ENCODE assay signal across 17 cellular contexts in genomic region chr17:64058547-64059115, GRCh38. TPM values are rescaled to one million over a fixed set of nuclear protein-coding genes. Genes with fewer than 3 reads are reported as not detected.
A peak's percentile ranks its signal among the peaks of the same experiment; 100 is the strongest.
DNase-seq lines count a peak whose midpoint lies in the region; ATAC-seq and TF ChIP-seq lines count a peak whose summit lies in the region.
"Had no signal": no experiment of that assay in that cellular context is flagged by ENCODE, and none has a peak within 500 bp of the region (broad histone marks: within the 10 kb centered on the region; RNA-seq: fewer than 3 reads in every experiment).

No MANE protein-coding gene starts in this region.

- no peaks in the 10 kb centered on the region for H3F3A ChIP-seq in GM23338 (replicated peaks; ENCODE audit: low read depth)

- H3K27me3 ChIP-seq in body of pancreas: no peaks in the 10 kb centered on the region
- H3K27me3 ChIP-seq in mesendoderm (ENCODE audit: insufficient read depth, low read length, poor library complexity): no peaks in the 10 kb centered on the region
- H3K27me3 ChIP-seq in GM23338 (ENCODE audit: insufficient read depth): no peaks in the 10 kb centered on the region
- H3K27me3 ChIP-seq: vagina had no signal

- no peak for TF ChIP-seq POLR2A in body of pancreas (IDR thresholded peaks at IDR 0.05)

- no peak overlapping the region for H3K4me3 ChIP-seq in body of pancreas
- H3K4me3 ChIP-seq in mesendoderm (ENCODE audit: low read length): no peak overlapping the region
- no peak overlapping the region for H3K4me3 ChIP-seq in GM23338
- H3K4me3 ChIP-seq: skin epidermis, vagina had no signal

- H3K4me2 ChIP-seq in mesendoderm (ENCODE audit: low read length): no peak overlapping the region
- no peak overlapping the region for H3K4me2 ChIP-seq in GM23338

- no peak overlapping the region for H2AFZ ChIP-seq in GM23338

- peaks cover 0 to 5% of the 10 kb centered on the region in 2 donors for H3K9me3 Mint-ChIP-seq in activated naive CD4-positive, alpha-beta T cell treated with anti-CD3 and anti-CD28 coated beads, Interleukin-2, amount 50 U/mL, for 72 hours
- H3K9me3 Mint-ChIP-seq in progenitor cell of endocrine pancreas (ENCODE audit: low read depth) (no peaks in the 10 kb centered on the region), GM23338 (no peaks in the 10 kb centered on the region; the same call in 2 of the 3 replicates)

- H3K23ac ChIP-seq in mesendoderm (ENCODE audit: low read length): no peak overlapping the region

- no peak for ATAC-seq in activated naive CD4-positive, alpha-beta T cell treated with anti-CD3 and anti-CD28 coated beads, Interleukin-2, amount 50 U/mL, for 72 hours
- ATAC-seq in body of pancreas: peak; percentile 66
- no peak for ATAC-seq in GM23338
- no peak for ATAC-seq in HG03025 (IDR thresholded peaks at IDR 0.05; ENCODE audit: low FRiP score, unreplicated experiment)
- ATAC-seq: Right ventricle myocardium inferior had no signal

- no peak overlapping the region for H3K18ac ChIP-seq in mesendoderm (ENCODE audit: low read length)

- H3K9me3 ChIP-seq in body of pancreas: no peaks in the 10 kb centered on the region
- H3K9me3 ChIP-seq: vagina had no signal

- TF ChIP-seq CTCF in body of pancreas (IDR thresholded peaks at IDR 0.05) (no peak), progenitor cell of endocrine pancreas (IDR thresholded peaks at IDR 0.05; ENCODE audit: unreplicated experiment) (no peak), GM23338 (conservative IDR thresholded peaks at IDR 0.05; ENCODE audit: low read depth in 2 of 2) (no peak)

- no peak overlapping the region for H3K56ac ChIP-seq in mesendoderm (ENCODE audit: low read length)

- H3K79me2 ChIP-seq in mesendoderm (ENCODE audit: control insufficient read depth, insufficient read depth, low read length) (no peaks in the 10 kb centered on the region), GM23338 (replicated peaks; ENCODE audit: insufficient read depth) (no peaks in the 10 kb centered on the region)

- no peak overlapping the region for H4K5ac ChIP-seq in mesendoderm (ENCODE audit: low read length)

- peaks cover 11% of the 10 kb centered on the region for H3K4me1 Mint-ChIP-seq in progenitor cell of endocrine pancreas (ENCODE audit: low read depth)
- peaks cover 19% of the 10 kb centered on the region for H3K4me1 Mint-ChIP-seq in GM23338

- peak; percentile 22 for DNase-seq in activated naive CD4-positive, alpha-beta T cell treated with Interleukin-2 at 50 U/mL for 16 hours
- no peak for DNase-seq in activated naive CD4-positive, alpha-beta T cell treated with anti-CD3 and anti-CD28 coated beads, Interleukin-2, amount 50 U/mL, for 72 hours (ENCODE audit: low spot score in 2 of 2)
- DNase-seq in OCI-M1 (lab: John Stamatoyannopoulos, UW): peak; percentile 50
- peak; percentile 85 to 89 (median 88) for DNase-seq in body of pancreas
- DNase-seq in progenitor cell of endocrine pancreas (ENCODE audit: low spot score, unreplicated experiment): no peak
- no peak for DNase-seq in mesendoderm
- DNase-seq in GM23338 (ENCODE audit: low spot score): no peak
- DNase-seq: H7; NCI-H187 treated with DMSO at 0.1 percent for 48 hours; posterior cingulate gyrus; stimulated activated CD4-positive, alpha-beta T cell treated with anti-CD3 and anti-CD28 coated beads, Interleukin-2, amount 100 ng/mL, for 48 hours; substantia nigra had no signal

- H3K4me1 ChIP-seq in body of pancreas (peaks cover 71% of the 10 kb centered on the region), mesendoderm (ENCODE audit: control insufficient read depth, low read depth, low read length) (peaks cover 9% of the 10 kb centered on the region), GM23338 (ENCODE audit: insufficient read depth) (peaks cover 13% of the 10 kb centered on the region)

- H2BK15ac ChIP-seq in mesendoderm (replicated peaks; ENCODE audit: low read depth): no peak overlapping the region

- no peak overlapping the region for H3K4ac ChIP-seq in mesendoderm (ENCODE audit: low read depth, low read length)

- no peak overlapping the region for H2BK120ac ChIP-seq in mesendoderm (ENCODE audit: low read depth, low read length)

- intact Hi-C loops in body of pancreas (cut with DNase I): no loop called here

- H3K27ac Mint-ChIP-seq in activated naive CD4-positive, alpha-beta T cell treated with anti-CD3 and anti-CD28 coated beads, Interleukin-2, amount 50 U/mL, for 72 hours: no peak overlapping the region
- H3K27ac Mint-ChIP-seq in progenitor cell of endocrine pancreas (peak overlapping the region; percentile 79), GM23338 (no peak overlapping the region; the same call in 1 of the 2 replicates)

- H2AK5ac ChIP-seq in mesendoderm (ENCODE audit: low read length): no peak overlapping the region

- 0 out of 2 replicates have a peak, but pooled peaks cover 5% of the 10 kb centered on the region for H3K9me2 ChIP-seq in GM23338 (ENCODE audit: insufficient read depth)

- peaks cover 19 to 24% of the 10 kb centered on the region in 2 donors for H3K36me3 Mint-ChIP-seq in activated naive CD4-positive, alpha-beta T cell treated with anti-CD3 and anti-CD28 coated beads, Interleukin-2, amount 50 U/mL, for 72 hours
- H3K36me3 Mint-ChIP-seq in progenitor cell of endocrine pancreas (ENCODE audit: insufficient read depth) (peaks cover 34% of the 10 kb centered on the region), GM23338 (ENCODE audit: low read depth) (peaks cover 5% of the 10 kb centered on the region; the same call in 2 of the 3 replicates)

- H4K20me1 ChIP-seq in GM23338 (replicated peaks; ENCODE audit: insufficient read depth): no peaks in the 10 kb centered on the region

- H3K27ac ChIP-seq in body of pancreas (peak overlapping the region; percentile 53 to 86 (median 84)), mesendoderm (ENCODE audit: low read depth, low read length) (no peak overlapping the region), GM23338 (ENCODE audit: low read depth) (no peak overlapping the region)
- H3K27ac ChIP-seq: vagina had no signal

- no peaks in the 10 kb centered on the region for H3K27me3 Mint-ChIP-seq in progenitor cell of endocrine pancreas
- H3K27me3 Mint-ChIP-seq in GM23338 (ENCODE audit: insufficient read depth, low read depth, poor library complexity): peaks cover 6% of the 10 kb centered on the region

- H3K4me3 Mint-ChIP-seq in progenitor cell of endocrine pancreas (ENCODE audit: low read depth) (no peak overlapping the region), GM23338 (no peak overlapping the region)

- no peak overlapping the region for H3K9ac ChIP-seq in mesendoderm (ENCODE audit: low read length)

- 41 to 48% methylated on average over 7 of the region's 7 CpGs for WGBS in body of pancreas, 2 donors
- no CpG with 5 or more reads among the region's 7 CpGs for WGBS in mesendoderm (ENCODE audit: extremely low coverage, insufficient coverage, low lambda C conversion rate)

- no peaks in the 10 kb centered on the region for H3K79me1 ChIP-seq in mesendoderm (ENCODE audit: low read length)

- peaks cover 0 to 14% of the 10 kb centered on the region in 2 donors for H3K36me3 ChIP-seq in body of pancreas (replicated peaks in 1 of 2; ENCODE audit: insufficient read depth in 1 of 2, low read depth in 2 of 2)
- H3K36me3 ChIP-seq in mesendoderm (ENCODE audit: control insufficient read depth, insufficient read depth, low read length): no peaks in the 10 kb centered on the region
- no peaks in the 10 kb centered on the region for H3K36me3 ChIP-seq in GM23338 (ENCODE audit: insufficient read depth)

- no peak overlapping the region for H4K8ac ChIP-seq in mesendoderm (ENCODE audit: low read depth, low read length)

- no peak overlapping the region for H2BK5ac ChIP-seq in mesendoderm (ENCODE audit: low read length)

TF ChIP-seq in GM23338, 12 proteins besides CTCF, POLR2A, EP300 and RAD21 (continues in another document):
- TF ChIP-seq NANOG (IDR thresholded peaks at IDR 0.05; ENCODE audit: borderline replicate concordance): no peak
- no peak for TF ChIP-seq EZH2phosphoT487 (IDR thresholded peaks at IDR 0.05; ENCODE audit: unreplicated experiment)
- TF ChIP-seq JUNB (IDR thresholded peaks at IDR 0.05; ENCODE audit: unreplicated experiment): no peak
- TF ChIP-seq, protein P1, sequence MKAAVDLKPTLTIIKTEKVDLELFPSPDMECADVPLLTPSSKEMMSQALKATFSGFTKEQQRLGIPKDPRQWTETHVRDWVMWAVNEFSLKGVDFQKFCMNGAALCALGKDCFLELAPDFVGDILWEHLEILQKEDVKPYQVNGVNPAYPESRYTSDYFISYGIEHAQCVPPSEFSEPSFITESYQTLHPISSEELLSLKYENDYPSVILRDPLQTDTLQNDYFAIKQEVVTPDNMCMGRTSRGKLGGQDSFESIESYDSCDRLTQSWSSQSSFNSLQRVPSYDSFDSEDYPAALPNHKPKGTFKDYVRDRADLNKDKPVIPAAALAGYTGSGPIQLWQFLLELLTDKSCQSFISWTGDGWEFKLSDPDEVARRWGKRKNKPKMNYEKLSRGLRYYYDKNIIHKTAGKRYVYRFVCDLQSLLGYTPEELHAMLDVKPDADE (IDR thresholded peaks at IDR 0.05): no peak
- TF ChIP-seq ZNF331 (CRISPR knock-in tag; IDR thresholded peaks at IDR 0.05; ENCODE audit: low read depth): no peak
- no peak for TF ChIP-seq STAT1 (IDR thresholded peaks at IDR 0.05; ENCODE audit: unreplicated experiment)
- no peak for TF ChIP-seq EZH2 (IDR thresholded peaks at IDR 0.05; ENCODE audit: low read depth, unreplicated experiment)

RNA-seq across cellular contexts. Expression of gene ICAM2, which starts 38.2 kb away (rescaled TPM):
- total RNA-seq in activated naive CD4-positive, alpha-beta T cell treated with anti-CD3 and anti-CD28 coated beads, Interleukin-2, amount 50 U/mL, for 72 hours: 10 to 100 TPM; 21.9 to 45.2 TPM
- 10 to 100 TPM; 16.2 to 16.3 TPM for total RNA-seq in body of pancreas
- total RNA-seq in progenitor cell of endocrine pancreas: 0.72 and 0.91 TPM in 2 replicates
- 0.70 TPM for polyA plus RNA-seq in mesendoderm (2013, experiment 1 of 2)
- polyA plus RNA-seq in mesendoderm (2013, experiment 2 of 2): 0.57 TPM
- 0.31 and 0.58 TPM in 2 replicates for total RNA-seq in GM23338 (2014; rRNA removed; shearing (Covaris generic))
- 0.57 and 0.86 TPM in 2 replicates for polyA plus RNA-seq in GM23338 (2016; fragmentation: Nextera tagmentation; extraction: Ambion mirVana)
- total RNA-seq: NCI-H460 had no signal

Comparison
In these comparisons a context has a peak if more than half of its experiments do, and no peak if none do; other contexts are left out.
1. DNase-seq: peak in activated naive CD4-positive, alpha-beta T cell treated with Interleukin-2 at 50 U/mL for 16 hours (single experiment), OCI-M1 (single experiment) and body of pancreas (4 of 4); none in activated naive CD4-positive, alpha-beta T cell treated with anti-CD3 and anti-CD28 coated beads, Interleukin-2, amount 50 U/mL, for 72 hours (0 of 2), progenitor cell of endocrine pancreas (single experiment), mesendoderm (single experiment) and GM23338 (single experiment).
2. H3K27ac ChIP-seq: peak in body of pancreas (4 of 4); none in mesendoderm (single experiment) and GM23338 (single experiment).